ENCODE assay signal across 20 cellular contexts in the genomic region with DNA sequence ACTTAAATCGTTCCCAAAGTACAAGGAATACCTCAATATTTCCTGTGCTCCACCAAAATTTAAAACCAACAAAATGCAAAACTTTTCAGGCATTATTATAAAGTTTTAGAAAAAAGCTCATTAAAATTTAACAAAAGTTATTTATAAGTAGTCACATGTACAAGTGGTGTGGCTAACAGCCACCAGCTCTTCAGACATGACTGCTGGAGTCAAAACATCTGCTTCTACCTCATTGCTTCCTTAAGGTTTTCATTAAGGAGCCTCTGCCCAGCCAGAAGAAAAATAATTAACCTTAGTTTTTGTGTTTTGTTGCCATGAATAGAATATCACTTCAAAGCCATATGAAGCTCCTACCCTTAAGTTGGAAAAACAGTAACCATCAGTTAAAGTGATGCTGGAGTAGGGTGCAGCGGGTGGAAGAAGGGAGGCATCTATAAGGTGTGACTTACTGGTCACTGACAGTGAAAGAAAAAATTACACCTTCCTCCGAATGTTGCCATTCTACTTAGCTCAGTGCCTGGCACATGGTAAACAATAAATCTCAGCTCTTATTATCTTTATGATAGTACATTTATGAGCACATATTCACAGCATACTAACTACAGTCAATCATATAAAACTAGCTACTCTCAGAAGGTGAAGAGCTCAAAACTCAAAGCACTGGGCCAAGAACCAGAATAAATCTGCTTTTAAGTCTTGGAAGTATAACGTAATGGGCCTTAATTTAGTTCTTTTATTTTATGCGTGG.
"Had no signal": no experiment of that assay in that cellular context is flagged by ENCODE, and none has a peak within 500 bp of the region (broad histone marks: within the 10 kb centered on the region; RNA-seq: fewer than 3 reads in every experiment).

No MANE protein-coding gene starts in this region.

- ATAC-seq: foreskin keratinocyte; left cardiac atrium; left ventricle myocardium superior; naive thymus-derived CD4-positive, alpha-beta T cell; sciatic nerve; stimulated activated naive B cell treated with anti-CD40 and anti-IgM and Interleukin-4, amounts not matched to agents 10 μg/mL and 1 μg/mL and 100 μg/mL, for 72 hours; stimulated activated naive CD8-positive, alpha-beta T cell treated with anti-CD3 and anti-CD28 coated beads, Interleukin-15, amount 100 ng/mL, for 72 hours; upper lobe of right lung had no signal

- H3K27me3 ChIP-seq: foreskin keratinocyte, spleen, testis, tibial nerve, upper lobe of right lung, vagina had no signal

- H3K27ac ChIP-seq: coronary artery, foreskin keratinocyte, spleen, testis, tibial nerve, upper lobe of right lung, vagina had no signal

- DNase-seq: effector CD4-positive, alpha-beta T cell; foreskin keratinocyte; kidney; left cardiac atrium; left ventricle myocardium superior; mesenchymal stem cell; naive thymus-derived CD4-positive, alpha-beta T cell; posterior cingulate gyrus; spleen; stimulated activated CD4-positive, alpha-beta T cell treated with anti-CD3 and anti-CD28 coated beads, Interleukin-2, amount 100 ng/mL, for 24 hours; stimulated activated CD4-positive, alpha-beta T cell treated with anti-CD3 and anti-CD28 coated beads, Interleukin-4, amount 100 ng/mL, for 4 hours; stimulated activated naive B cell treated with anti-CD40 and anti-IgM and Interleukin-4, amounts not matched to agents 10 μg/mL and 1 μg/mL and 100 μg/mL, for 72 hours; stimulated activated naive CD8-positive, alpha-beta T cell treated with anti-CD3 and anti-CD28 coated beads, Interleukin-15, amount 100 ng/mL, for 72 hours; testis; upper lobe of right lung had no signal

- H3K9me3 ChIP-seq: spleen, testis, tibial nerve, upper lobe of right lung, vagina had no signal

- H3K4me3 ChIP-seq: coronary artery, lung, spleen, testis, tibial nerve, upper lobe of right lung, vagina had no signal

- H3K4me1 ChIP-seq: foreskin keratinocyte, spleen, testis, tibial nerve, upper lobe of right lung, vagina had no signal
